Comparison of ENCODE assay signal across 10 cellular contexts in the genomic region with DNA sequence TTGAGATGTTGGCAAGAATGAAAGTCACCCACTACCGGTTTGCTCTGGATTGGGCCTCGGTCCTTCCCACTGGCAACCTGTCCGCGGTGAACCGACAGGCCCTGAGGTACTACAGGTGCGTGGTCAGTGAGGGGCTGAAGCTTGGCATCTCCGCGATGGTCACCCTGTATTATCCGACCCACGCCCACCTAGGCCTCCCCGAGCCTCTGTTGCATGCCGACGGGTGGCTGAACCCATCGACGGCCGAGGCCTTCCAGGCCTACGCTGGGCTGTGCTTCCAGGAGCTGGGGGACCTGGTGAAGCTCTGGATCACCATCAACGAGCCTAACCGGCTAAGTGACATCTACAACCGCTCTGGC. TPM values are rescaled to one million over a fixed set of nuclear protein-coding genes. Genes with fewer than 3 reads are reported as not detected.
DNase-seq lines count a peak whose midpoint lies in the region; ATAC-seq and TF ChIP-seq lines count a peak whose summit lies in the region.
"Had no signal": no experiment of that assay in that cellular context is flagged by ENCODE, and none has a peak within 500 bp of the region (broad histone marks: within the 10 kb centered on the region; RNA-seq: fewer than 3 reads in every experiment).

No MANE protein-coding gene starts in this region.

- peaks cover 14% of the 10 kb centered on the region for H3K4me1 ChIP-seq in vagina

- POLR2A ChIA-PET in naive thymus-derived CD8-positive, alpha-beta T cell (lab: Charles Lee), result interaction anchor here (0.6 to 3.5 kb wide), 3 partner anchors 11 to 82 kb away, joined by 3 to 26 read pairs (median 4); a partner anchor contains a TSS

- peak overlapping the region; percentile 37 to 47 for H3K4me3 ChIP-seq in vagina

- TF ChIP-seq CTCF in natural killer cell (IDR thresholded peaks at IDR 0.05) (no peak), vagina (IDR thresholded peaks at IDR 0.05) (no peak)

- ATAC-seq in natural killer cell (no peak), HG03565 (IDR thresholded peaks at IDR 0.05; ENCODE audit: unreplicated experiment) (no peak), GM21529 (IDR thresholded peaks at IDR 0.05; ENCODE audit: unreplicated experiment) (no peak)
- ATAC-seq in natural killer cell treated with Interleukin-12 subunit alpha and Interleukin-12 subunit beta and Interleukin-15 and Interleukin-18, amount 100 ng/mL, for 72 hours, result no peak
- no peak for ATAC-seq in naive thymus-derived CD8-positive, alpha-beta T cell

- peak overlapping the region; percentile 68 to 84 for H3K27ac Mint-ChIP-seq in natural killer cell
- no peak overlapping the region for H3K27ac Mint-ChIP-seq in natural killer cell treated with Interleukin-12 subunit alpha and Interleukin-12 subunit beta and Interleukin-15 and Interleukin-18, amount 100 ng/mL, for 72 hours
- peak overlapping the region in 4 of 10 donors; percentile 19 to 74 (median 68) for H3K27ac Mint-ChIP-seq in naive thymus-derived CD8-positive, alpha-beta T cell
- H3K27ac Mint-ChIP-seq: activated CD4-positive, alpha-beta T cell treated with anti-CD3 and anti-CD28 coated beads, Interleukin-2, amount 10 ng/mL, durations not matched to agents 24 days and 14 days; activated naive CD4-positive, alpha-beta T cell treated with anti-CD3 and anti-CD28 coated beads, Interleukin-2, amount 50 U/mL, for 24 hours had no signal

- H3K27me3 Mint-ChIP-seq in natural killer cell (ENCODE audit: low read depth in 2 of 2), result peaks cover 0 to 3% of the 10 kb centered on the region in 2 donors
- H3K27me3 Mint-ChIP-seq in natural killer cell treated with Interleukin-12 subunit alpha and Interleukin-12 subunit beta and Interleukin-15 and Interleukin-18, amount 100 ng/mL, for 72 hours, result no peaks in the 10 kb centered on the region
- H3K27me3 Mint-ChIP-seq in naive thymus-derived CD8-positive, alpha-beta T cell, result no peaks in the 10 kb centered on the region
- H3K27me3 Mint-ChIP-seq: activated CD4-positive, alpha-beta T cell treated with anti-CD3 and anti-CD28 coated beads, Interleukin-2, amount 10 ng/mL, durations not matched to agents 24 days and 14 days; activated naive CD4-positive, alpha-beta T cell treated with anti-CD3 and anti-CD28 coated beads, Interleukin-2, amount 50 U/mL, for 24 hours had no signal

- no peaks in the 10 kb centered on the region for H3K9me3 ChIP-seq in vagina

- TF ChIP-seq POLR2A in vagina (IDR thresholded peaks at IDR 0.05), result no peak

- no peaks in the 10 kb centered on the region for H3K36me3 ChIP-seq in vagina

- peak overlapping the region; percentile 40 for H3K27ac ChIP-seq in epithelial cell of prostate
- H3K27ac ChIP-seq in vagina, result no peak overlapping the region

- no peak for DNase-seq in natural killer cell
- DNase-seq in natural killer cell treated with Interleukin-12 subunit alpha and Interleukin-12 subunit beta and Interleukin-15 and Interleukin-18, amount 100 ng/mL, for 72 hours (ENCODE audit: low spot score), result no peak
- DNase-seq in epithelial cell of prostate (ENCODE audit: low read depth, low spot score), result no peak
- DNase-seq in naive thymus-derived CD8-positive, alpha-beta T cell, result no peak
- DNase-seq in vagina (ENCODE audit: extremely low spot score in 2 of 2), result no peak
- no peak for DNase-seq in superior temporal gyrus (ENCODE audit: extremely low spot score)

- intact Hi-C loops in natural killer cell (cut with micrococcal nuclease) (no loop called here), vagina (cut with DNase I) (no loop called here)

- no peaks in the 10 kb centered on the region for H3K9me3 Mint-ChIP-seq in natural killer cell
- H3K9me3 Mint-ChIP-seq in natural killer cell treated with Interleukin-12 subunit alpha and Interleukin-12 subunit beta and Interleukin-15 and Interleukin-18, amount 100 ng/mL, for 72 hours, result no peaks in the 10 kb centered on the region
- H3K9me3 Mint-ChIP-seq in naive thymus-derived CD8-positive, alpha-beta T cell, result no peaks in the 10 kb centered on the region
- H3K9me3 Mint-ChIP-seq: activated CD4-positive, alpha-beta T cell treated with anti-CD3 and anti-CD28 coated beads, Interleukin-2, amount 10 ng/mL, durations not matched to agents 24 days and 14 days; activated naive CD4-positive, alpha-beta T cell treated with anti-CD3 and anti-CD28 coated beads, Interleukin-2, amount 50 U/mL, for 24 hours had no signal

- no peaks in the 10 kb centered on the region for H3K36me3 Mint-ChIP-seq in natural killer cell
- H3K36me3 Mint-ChIP-seq in natural killer cell treated with Interleukin-12 subunit alpha and Interleukin-12 subunit beta and Interleukin-15 and Interleukin-18, amount 100 ng/mL, for 72 hours, result peaks cover 5% of the 10 kb centered on the region
- H3K36me3 Mint-ChIP-seq in naive thymus-derived CD8-positive, alpha-beta T cell, result peaks cover 0 to 18% (median 0%) of the 10 kb centered on the region in 3 donors

- no peaks in the 10 kb centered on the region for H3K27me3 ChIP-seq in vagina

- peaks cover 3 to 10% of the 10 kb centered on the region in 2 donors for H3K4me1 Mint-ChIP-seq in natural killer cell
- peaks cover 0 to 8% of the 10 kb centered on the region in 2 donors for H3K4me1 Mint-ChIP-seq in natural killer cell treated with Interleukin-12 subunit alpha and Interleukin-12 subunit beta and Interleukin-15 and Interleukin-18, amount 100 ng/mL, for 72 hours (ENCODE audit: low read depth in 2 of 2)
- H3K4me1 Mint-ChIP-seq in naive thymus-derived CD8-positive, alpha-beta T cell, result peaks cover 3 to 11% (median 8%) of the 10 kb centered on the region in 4 donors

- peak overlapping the region; percentile 76 for H3K4me3 Mint-ChIP-seq in natural killer cell
- H3K4me3 Mint-ChIP-seq in natural killer cell treated with Interleukin-12 subunit alpha and Interleukin-12 subunit beta and Interleukin-15 and Interleukin-18, amount 100 ng/mL, for 72 hours, result no peak overlapping the region
- peak overlapping the region in 6 of 10 donors; percentile 58 to 84 (median 74) for H3K4me3 Mint-ChIP-seq in naive thymus-derived CD8-positive, alpha-beta T cell
- H3K4me3 Mint-ChIP-seq: activated naive CD4-positive, alpha-beta T cell treated with anti-CD3 and anti-CD28 coated beads, Interleukin-2, amount 50 U/mL, for 24 hours had no signal

RNA-seq across cellular contexts. Expression of a gene that starts 12.3 kb away (rescaled TPM):
- total RNA-seq in natural killer cell (1,000 to 10,000 TPM in 1 of 3 donors, 100 to 1,000 TPM in 2; 848 to 1,179 (median 853) TPM), vagina (2,100 TPM)
- 1,000 to 10,000 TPM in 1 of 2 donors, 100 to 1,000 TPM in 1; 980 to 1,126 TPM for total RNA-seq in natural killer cell treated with Interleukin-12 subunit alpha and Interleukin-12 subunit beta and Interleukin-15 and Interleukin-18, amount 100 ng/mL, for 72 hours
- 1,000 to 10,000 TPM; 2,423 to 2,427 TPM for total RNA-seq in naive thymus-derived CD8-positive, alpha-beta T cell
- 1,000 to 10,000 TPM; 2,739 to 3,314 (median 3,187) TPM for polyA plus RNA-seq in naive thymus-derived CD8-positive, alpha-beta T cell

RNA-seq across cellular contexts. Expression of a gene that starts 12.4 kb away (rescaled TPM):
- total RNA-seq in natural killer cell, result 10 to 100 TPM; 10.6 to 14.3 (median 11.9) TPM
- total RNA-seq in natural killer cell treated with Interleukin-12 subunit alpha and Interleukin-12 subunit beta and Interleukin-15 and Interleukin-18, amount 100 ng/mL, for 72 hours, result 10 to 100 TPM; 19.0 to 33.1 TPM
- total RNA-seq in naive thymus-derived CD8-positive, alpha-beta T cell, result 10 to 100 TPM; 25.5 to 28.0 TPM
- 10 to 100 TPM; 14.6 to 20.7 (median 15.9) TPM for polyA plus RNA-seq in naive thymus-derived CD8-positive, alpha-beta T cell
- 10.1 TPM for total RNA-seq in vagina

RNA-seq across cellular contexts. Expression of a gene that starts 39.7 kb away (rescaled TPM):
- total RNA-seq in natural killer cell (under 1 TPM; 0.07 to 0.16 (median 0.10) TPM), vagina (1.2 TPM)
- total RNA-seq in natural killer cell treated with Interleukin-12 subunit alpha and Interleukin-12 subunit beta and Interleukin-15 and Interleukin-18, amount 100 ng/mL, for 72 hours, result under 1 TPM in 1 of 2 donors, not detected in 1; 0.05 TPM
- under 1 TPM in 1 of 2 experiments, not detected in 1; 0.05 TPM for total RNA-seq in naive thymus-derived CD8-positive, alpha-beta T cell
- under 1 TPM in 1 of 3 donors, not detected in 2; 0.03 TPM for polyA plus RNA-seq in naive thymus-derived CD8-positive, alpha-beta T cell
- total RNA-seq: activated CD4-positive, alpha-beta T cell treated with anti-CD3 and anti-CD28 coated beads, Interleukin-2, amount 10 ng/mL, durations not matched to agents 24 days and 14 days had no signal

Comparison
In these comparisons a context has a peak if more than half of its experiments do, and no peak if none do; other contexts are left out.
1. H3K27ac Mint-ChIP-seq: peak in natural killer cell (2 of 2); none in natural killer cell treated with Interleukin-12 subunit alpha and Interleukin-12 subunit beta and Interleukin-15 and Interleukin-18, amount 100 ng/mL, for 72 hours (0 of 2).